Comparison of ENCODE assay signal across 21 cellular contexts in the genomic region with DNA sequence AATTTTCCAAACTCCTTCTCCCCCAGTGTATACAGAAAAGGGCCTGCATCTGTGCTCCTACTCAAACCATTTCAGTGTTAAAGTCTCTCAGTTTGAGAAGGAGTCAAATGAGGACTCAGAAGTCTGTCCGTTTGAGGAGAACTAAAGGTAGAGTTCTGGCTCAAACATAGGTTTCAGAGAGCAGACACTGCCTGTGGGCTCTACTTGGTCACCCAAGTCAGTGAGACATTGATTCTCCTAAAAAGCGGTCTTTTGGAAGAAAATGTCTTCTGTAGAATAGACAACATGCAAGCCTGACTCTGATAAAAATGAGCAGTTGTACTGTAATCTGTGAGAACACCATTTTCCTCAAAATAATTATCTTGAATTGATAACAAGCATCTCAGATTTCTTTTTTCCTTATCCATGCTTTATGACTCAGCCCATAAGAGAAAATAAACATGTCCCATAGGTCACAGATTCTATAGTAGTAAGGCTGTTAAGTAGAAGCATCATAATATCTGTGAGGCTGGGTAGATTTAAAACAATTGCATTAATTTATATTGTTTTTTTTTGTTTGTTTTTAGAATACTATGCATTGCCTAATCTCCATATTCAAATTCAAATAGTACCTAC.
"Had no signal": no experiment of that assay in that cellular context is flagged by ENCODE, and none has a peak within 500 bp of the region (broad histone marks: within the 10 kb centered on the region; RNA-seq: fewer than 3 reads in every experiment).

No MANE protein-coding gene starts in this region.

- H3K36me3 ChIP-seq: right lobe of liver, tibial artery, upper lobe of left lung, uterus had no signal

- H3K27me3 ChIP-seq: right lobe of liver, tibial artery, upper lobe of left lung, uterus had no signal

- H3K9me3 Mint-ChIP-seq: dendritic cell treated with granulocyte-macrophage colony-stimulating factor and Interleukin-4, amounts not matched to agents 40 ng/mL and 50 ng/mL, for 4 days; nephron; stimulated activated memory B cell treated with anti-CD40 and anti-IgM and Interleukin-4, amounts not matched to agents 10 μg/mL and 1 μg/mL and 100 μg/mL, for 72 hours; stimulated activated naive CD8-positive, alpha-beta T cell treated with anti-CD3 and anti-CD28 coated beads, Interleukin-15, Interleukin-2, amounts not matched to agents 100 ng/mL and 50 ng/mL, for 24 hours had no signal

- H3K9me3 ChIP-seq: psoas muscle, right lobe of liver, tibial artery, upper lobe of left lung, uterus had no signal

- H3K4me1 ChIP-seq: upper lobe of left lung, uterus had no signal

- H3K27ac ChIP-seq: psoas muscle, right lobe of liver, tibial artery, upper lobe of left lung, uterus had no signal

- H3K27me3 Mint-ChIP-seq: dendritic cell treated with granulocyte-macrophage colony-stimulating factor and Interleukin-4, amounts not matched to agents 40 ng/mL and 50 ng/mL, for 4 days; stimulated activated memory B cell treated with anti-CD40 and anti-IgM and Interleukin-4, amounts not matched to agents 10 μg/mL and 1 μg/mL and 100 μg/mL, for 72 hours; stimulated activated naive CD8-positive, alpha-beta T cell treated with anti-CD3 and anti-CD28 coated beads, Interleukin-15, Interleukin-2, amounts not matched to agents 100 ng/mL and 50 ng/mL, for 24 hours had no signal

- H3K4me3 Mint-ChIP-seq: dendritic cell treated with granulocyte-macrophage colony-stimulating factor and Interleukin-4, amounts not matched to agents 40 ng/mL and 50 ng/mL, for 4 days; nephron; stimulated activated memory B cell treated with anti-CD40 and anti-IgM and Interleukin-4, amounts not matched to agents 10 μg/mL and 1 μg/mL and 100 μg/mL, for 72 hours; stimulated activated naive CD8-positive, alpha-beta T cell treated with anti-CD3 and anti-CD28 coated beads, Interleukin-15, Interleukin-2, amounts not matched to agents 100 ng/mL and 50 ng/mL, for 24 hours had no signal

- DNase-seq: foreskin melanocyte; head of caudate nucleus; hippocampal formation; left colon; left ventricle myocardium superior; mesenchymal stem cell; midbrain; psoas muscle; retina; right lobe of liver; stimulated activated CD4-positive, alpha-beta T cell treated with anti-CD3 and anti-CD28 coated beads, Interleukin-15, amount 100 ng/mL, for 24 hours; stimulated activated CD4-positive, alpha-beta T cell treated with anti-CD3 and anti-CD28 coated beads, Interleukin-1b, Interleukin-23, amount 100 ng/mL, for 48 hours; stimulated activated CD4-positive, alpha-beta T cell treated with anti-CD3 and anti-CD28 coated beads, Interleukin-4, amount 100 ng/mL, for 24 hours; tibial artery; upper lobe of left lung; uterus had no signal

- H3K27ac Mint-ChIP-seq: dendritic cell treated with granulocyte-macrophage colony-stimulating factor and Interleukin-4, amounts not matched to agents 40 ng/mL and 50 ng/mL, for 4 days; stimulated activated memory B cell treated with anti-CD40 and anti-IgM and Interleukin-4, amounts not matched to agents 10 μg/mL and 1 μg/mL and 100 μg/mL, for 72 hours; stimulated activated naive CD8-positive, alpha-beta T cell treated with anti-CD3 and anti-CD28 coated beads, Interleukin-15, Interleukin-2, amounts not matched to agents 100 ng/mL and 50 ng/mL, for 24 hours had no signal

- H3K4me1 Mint-ChIP-seq: stimulated activated memory B cell treated with anti-CD40 and anti-IgM and Interleukin-4, amounts not matched to agents 10 μg/mL and 1 μg/mL and 100 μg/mL, for 72 hours had no signal

- H3K36me3 Mint-ChIP-seq: stimulated activated memory B cell treated with anti-CD40 and anti-IgM and Interleukin-4, amounts not matched to agents 10 μg/mL and 1 μg/mL and 100 μg/mL, for 72 hours had no signal

- H3K4me3 ChIP-seq: lung, psoas muscle, right lobe of liver, tibial artery, upper lobe of left lung, uterus had no signal

- ATAC-seq: left colon; left ventricle myocardium superior; psoas muscle; right lobe of liver; stimulated activated memory B cell treated with anti-CD40 and anti-IgM and Interleukin-4, amounts not matched to agents 10 μg/mL and 1 μg/mL and 100 μg/mL, for 72 hours had no signal
